9 cellular contexts compared by ENCODE assay signal in the genomic region with DNA sequence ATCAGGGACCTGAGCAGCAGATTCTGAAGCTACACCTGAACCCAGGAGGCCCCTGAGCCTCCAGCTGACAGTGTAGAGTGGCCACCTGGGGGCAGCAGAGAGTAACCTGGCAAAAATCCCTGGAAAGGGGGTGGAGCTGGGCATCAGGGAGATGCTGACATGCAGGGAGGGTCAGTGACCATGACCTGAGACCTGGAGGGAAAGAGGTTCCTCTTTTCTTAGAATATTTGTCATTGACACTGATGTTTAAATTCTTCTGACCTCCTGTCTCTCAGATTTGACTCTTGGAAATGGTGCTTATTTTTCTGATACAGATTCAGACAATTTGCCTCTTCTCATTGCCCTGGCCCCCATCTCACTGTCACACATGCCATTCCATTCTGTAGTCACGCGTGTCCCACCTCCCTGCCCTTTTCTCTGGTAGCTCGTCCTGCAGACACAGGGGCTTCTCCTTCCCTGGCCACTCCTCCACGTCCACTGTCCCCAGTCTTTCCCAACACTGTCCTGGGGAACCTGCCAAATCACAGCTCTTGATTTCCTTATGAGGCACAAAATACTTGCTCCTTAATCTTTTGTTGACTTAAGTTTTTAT.
DNase-seq lines count a peak whose midpoint lies in the region; ATAC-seq, FAIRE-seq and TF ChIP-seq lines count a peak whose summit lies in the region.
"Had no signal": no experiment of that assay in that cellular context is flagged by ENCODE, and none has a peak within 500 bp of the region (broad histone marks: within the 10 kb centered on the region; RNA-seq: fewer than 3 reads in every experiment).

No MANE protein-coding gene starts in this region.

- no peak overlapping the region for H3K27ac ChIP-seq in dorsolateral prefrontal cortex

- peak in 54 of 56 donors; percentile 21 to 66 (median 52) for TF ChIP-seq CTCF in dorsolateral prefrontal cortex (IDR thresholded peaks at IDR 0.05 in 54 of 56, conservative IDR thresholded peaks at IDR 0.05 in 2 of 56; ENCODE audit: low read depth in 1 of 56, partially characterized antibody in 56 of 56)

- peak; percentile 54 for DNase-seq in DMS 273 (lab: John Stamatoyannopoulos, UW; ENCODE audit: unreplicated experiment)
- no peak for DNase-seq in DMS 273 treated with DMSO at 0.1 percent for 48 hours (lab: John Stamatoyannopoulos, UW)
- peak; percentile 4 to 13 for DNase-seq in Kasumi-1 (lab: John Stamatoyannopoulos, UW)
- peak; percentile 17 for DNase-seq in activated CD4-positive, alpha-beta T cell treated with anti-CD3 and anti-CD28 coated beads for 1 hour
- no peak for DNase-seq in dorsolateral prefrontal cortex
- peak; percentile 60 for DNase-seq in mucosa of gallbladder (ENCODE audit: low spot score)
- DNase-seq in frontal cortex (ENCODE audit: low spot score in 2 of 2) = no peak

- ATAC-seq in HG02763 (IDR thresholded peaks at IDR 0.05; ENCODE audit: unreplicated experiment) = no peak

- peaks cover 0 to 27% (median 0%) of the 10 kb centered on the region in 45 donors for H3K27me3 ChIP-seq in dorsolateral prefrontal cortex

- intact Hi-C loops in dorsolateral prefrontal cortex (cut with DNase I) = no loop called here

- H3K4me3 ChIP-seq in dorsolateral prefrontal cortex = no peak overlapping the region

- FAIRE-seq in frontal cortex (lab: Jason Lieb, UNC) = no peak
- FAIRE-seq: A204.1 had no signal

Comparison
In these comparisons a context has a peak if more than half of its experiments do, and no peak if none do; other contexts are left out.
1. DNase-seq: peak in DMS 273 (single experiment), Kasumi-1 (2 of 2), activated CD4-positive, alpha-beta T cell treated with anti-CD3 and anti-CD28 coated beads for 1 hour (single experiment) and mucosa of gallbladder (single experiment); none in DMS 273 treated with DMSO at 0.1 percent for 48 hours (single experiment), dorsolateral prefrontal cortex (0 of 10) and frontal cortex (0 of 2).